In genomic region chr2:11745613-11746375, GRCh38 we compare ENCODE assay signal across 8 cellular contexts. TPM values are rescaled to one million over a fixed set of nuclear protein-coding genes. Genes with fewer than 3 reads are reported as not detected.
DNase-seq lines count a peak whose midpoint lies in the region; ATAC-seq, FAIRE-seq and TF ChIP-seq lines count a peak whose summit lies in the region.

No MANE protein-coding gene starts in this region.

- peak overlapping the region; percentile 64 for H2AFZ ChIP-seq in astrocyte (ENCODE audit: low read depth, low read length)

- H3K36me3 Mint-ChIP-seq in astrocyte (ENCODE audit: low read depth, unreplicated experiment): no peaks in the 10 kb centered on the region
- no peaks in the 10 kb centered on the region for H3K36me3 Mint-ChIP-seq in type B pancreatic cell

- H3K9me3 ChIP-seq in astrocyte (ENCODE audit: insufficient read depth, low read depth, low read length) (no peaks in the 10 kb centered on the region), lower lobe of right lung (no peaks in the 10 kb centered on the region)

- H3K9me3 Mint-ChIP-seq in astrocyte (ENCODE audit: unreplicated experiment): peaks cover 4% of the 10 kb centered on the region
- H3K9me3 Mint-ChIP-seq in type B pancreatic cell: no peaks in the 10 kb centered on the region

- FAIRE-seq in astrocyte (lab: Jason Lieb, UNC): no peak

- peak; percentile 64 for DNase-seq in Right ventricle myocardium inferior (ENCODE audit: missing footprints)
- no peak for DNase-seq in left cardiac atrium
- DNase-seq in astrocyte (ENCODE audit: low read depth): no peak
- no peak for DNase-seq in lower lobe of right lung
- DNase-seq in type B pancreatic cell (ENCODE audit: extremely low spot score, unreplicated experiment): no peak
- no peak for DNase-seq in foreskin keratinocyte
- DNase-seq in KBM-7: no peak

- peaks cover 42% of the 10 kb centered on the region for H3K79me2 ChIP-seq in astrocyte (ENCODE audit: insufficient read depth, low read length)

- TF ChIP-seq CTCF in astrocyte (IDR thresholded peaks at IDR 0.05; ENCODE audit: insufficient read depth, low read depth, low read length) (no peak), lower lobe of right lung (IDR thresholded peaks at IDR 0.05) (no peak), type B pancreatic cell (conservative IDR thresholded peaks at IDR 0.05) (no peak), foreskin keratinocyte (conservative IDR thresholded peaks at IDR 0.05) (no peak)

- H3K4me2 ChIP-seq in astrocyte (ENCODE audit: low read length): peak overlapping the region; percentile 66

- in situ Hi-C loops in KBM-7 (cut with MboI; ENCODE audit: low pct_unique_long_range_greater_than_20kb, low sequenced_read_pairs): no loop called here

- H3K4me1 Mint-ChIP-seq in astrocyte (ENCODE audit: low read depth, unreplicated experiment) (peaks cover 45% of the 10 kb centered on the region), type B pancreatic cell (ENCODE audit: unreplicated experiment) (peaks cover 47% of the 10 kb centered on the region)

- intact Hi-C loops in Right ventricle myocardium inferior (cut with DNase I) (loop anchor here (2.0 kb wide), 2 partner anchors 31 to 53 kb away; no protein-coding TSS in a partner anchor), left cardiac atrium (cut with DNase I) (loop anchor here (5.0 to 10.0 kb wide), 2 partner anchors 51 to 53 kb away; no protein-coding TSS in a partner anchor), lower lobe of right lung (cut with DNase I) (no loop called here)

- peak overlapping the region; percentile 73 for H3K27ac Mint-ChIP-seq in astrocyte (ENCODE audit: unreplicated experiment)
- peak overlapping the region; percentile 46 for H3K27ac Mint-ChIP-seq in type B pancreatic cell

- H3K4me3 ChIP-seq in astrocyte (ENCODE audit: insufficient read depth, low read depth, low read length) (no peak overlapping the region), lower lobe of right lung (peak overlapping the region; percentile 95)

- H3K36me3 ChIP-seq in astrocyte (ENCODE audit: insufficient read depth, low read length) (no peaks in the 10 kb centered on the region), lower lobe of right lung (no peaks in the 10 kb centered on the region)

- no peaks in the 10 kb centered on the region for H3K27me3 Mint-ChIP-seq in astrocyte (ENCODE audit: low read depth, unreplicated experiment)
- peaks cover 25% of the 10 kb centered on the region for H3K27me3 Mint-ChIP-seq in type B pancreatic cell

- peak overlapping the region; percentile 36 for H3K9ac ChIP-seq in astrocyte (ENCODE audit: low read length)

- H3K27ac ChIP-seq in astrocyte (ENCODE audit: low read depth, low read length) (peak overlapping the region; percentile 44), lower lobe of right lung (peak overlapping the region; percentile 88), foreskin keratinocyte (no peak overlapping the region)

- H3K4me3 Mint-ChIP-seq in astrocyte (ENCODE audit: unreplicated experiment) (peak overlapping the region; percentile 69), type B pancreatic cell (peak overlapping the region; percentile 78)

- H4K20me1 ChIP-seq in astrocyte (ENCODE audit: insufficient read depth, low read length): peaks cover 40% of the 10 kb centered on the region

- ATAC-seq in Right ventricle myocardium inferior (no peak), left cardiac atrium (no peak), lower lobe of right lung (no peak), foreskin keratinocyte (no peak), GM21529 (IDR thresholded peaks at IDR 0.05; ENCODE audit: unreplicated experiment) (no peak)

- H3K27me3 ChIP-seq in astrocyte (ENCODE audit: insufficient read depth, low read length) (no peaks in the 10 kb centered on the region), lower lobe of right lung (ENCODE audit: low read depth) (no peaks in the 10 kb centered on the region), foreskin keratinocyte (no peaks in the 10 kb centered on the region)

- H3K4me1 ChIP-seq in astrocyte (ENCODE audit: insufficient read depth, low read length) (peaks cover 36% of the 10 kb centered on the region), lower lobe of right lung (peaks cover 68% of the 10 kb centered on the region), foreskin keratinocyte (peaks cover 12% of the 10 kb centered on the region)

RNA-seq across cellular contexts. Expression of gene LPIN1, which starts 0.6 kb away (rescaled TPM):
- 64.6 TPM for total RNA-seq in Right ventricle myocardium inferior
- total RNA-seq in left cardiac atrium: 10 to 100 TPM; 38.7 to 69.1 TPM
- total RNA-seq in astrocyte: 16.1 and 23.4 TPM in 2 replicates
- 52.7 TPM for total RNA-seq in lower lobe of right lung
- 20.1 and 26.8 TPM in 2 replicates for total RNA-seq in type B pancreatic cell (ENCODE audit: low replicate concordance)
- total RNA-seq in foreskin keratinocyte: 76.8 and 92.5 TPM in 2 replicates
- 22.6 and 23.2 TPM in 2 replicates for polyA plus RNA-seq in foreskin keratinocyte
